Comparison of ENCODE assay signal across 9 cellular contexts in the genomic region with DNA sequence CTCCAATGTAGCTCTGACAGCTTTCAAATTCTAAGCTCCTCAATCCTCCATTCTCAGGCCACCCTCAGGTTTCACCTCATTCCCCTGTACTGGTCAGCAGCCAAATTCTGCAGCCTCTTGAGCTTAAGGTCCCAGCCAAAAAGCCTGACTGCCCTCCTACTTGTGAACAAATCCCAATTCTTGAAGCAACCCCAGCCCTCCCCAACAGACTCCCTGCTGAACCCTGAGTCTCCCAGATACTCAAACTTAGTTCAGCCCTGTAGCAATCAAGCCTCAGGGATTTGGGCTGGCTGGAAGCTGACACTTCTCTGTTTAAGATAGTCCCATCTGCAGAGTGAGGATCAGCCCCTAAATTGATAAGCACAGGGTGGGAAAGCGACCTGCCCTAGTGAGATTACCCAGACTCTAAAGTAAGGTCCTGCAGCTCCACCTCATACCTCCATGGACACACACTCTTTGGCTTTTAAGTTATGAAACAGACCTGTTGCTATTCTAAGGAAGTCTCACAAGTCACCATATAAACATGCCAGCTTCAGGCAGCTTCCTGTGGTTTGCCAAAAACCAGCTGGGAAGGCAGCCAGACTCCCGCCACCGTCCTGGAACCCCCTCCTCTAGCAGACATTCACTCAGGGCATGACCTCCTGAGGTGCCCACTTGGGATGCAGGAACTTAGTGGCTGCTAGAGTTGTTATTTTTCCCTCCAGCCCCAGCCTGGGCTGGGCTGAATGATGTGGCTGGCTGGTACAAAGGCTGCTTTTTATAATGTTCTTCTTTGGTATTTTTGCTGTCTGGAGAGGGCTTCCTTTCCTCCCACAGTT.
DNase-seq lines count a peak whose midpoint lies in the region; ATAC-seq and TF ChIP-seq lines count a peak whose summit lies in the region.
"Had no signal": no experiment of that assay in that cellular context is flagged by ENCODE, and none has a peak within 500 bp of the region (broad histone marks: within the 10 kb centered on the region; RNA-seq: fewer than 3 reads in every experiment).

No MANE protein-coding gene starts in this region.

- no peaks in the 10 kb centered on the region for H3K79me2 ChIP-seq in smooth muscle cell (ENCODE audit: low read depth)

- POLR2A ChIA-PET in activated CD8-positive, alpha-beta T cell treated with anti-CD3 and anti-CD28 coated beads for 36 hours (lab: Charles Lee) = interaction anchor here (1.1 kb wide), 1 partner anchor 8 kb away, joined by 3 read pairs; no protein-coding TSS in a partner anchor
- POLR2A ChIA-PET in CD8-positive, alpha-beta T cell (lab: Charles Lee) = interaction anchor here (0.7 to 1.1 kb wide), 3 partner anchors 9 to 98 kb away, joined by 3 to 4 read pairs (median 3); no protein-coding TSS in a partner anchor

- H3K36me3 ChIP-seq in smooth muscle cell (ENCODE audit: low read depth) = no peaks in the 10 kb centered on the region
- H3K36me3 ChIP-seq in CD8-positive, alpha-beta T cell (ENCODE audit: insufficient read depth, low read length) = no peaks in the 10 kb centered on the region

- TF ChIP-seq CTCF in GM12865 (IDR thresholded peaks at IDR 0.05; ENCODE audit: insufficient read depth, low read depth, low read length, missing control alignments) (no peak), smooth muscle cell (IDR thresholded peaks at IDR 0.05; ENCODE audit: borderline replicate concordance, insufficient read depth, poor library complexity, severe bottlenecking) (no peak)
- no peak for TF ChIP-seq CTCF in activated CD8-positive, alpha-beta T cell treated with anti-CD3 and anti-CD28 coated beads for 36 hours (IDR thresholded peaks at IDR 0.05)
- TF ChIP-seq CTCF in CD8-positive, alpha-beta T cell (IDR thresholded peaks at IDR 0.05) = no peak

- H3K4me3 Mint-ChIP-seq in activated CD8-positive, alpha-beta T cell treated with anti-CD3 and anti-CD28 coated beads for 36 hours = no peak overlapping the region
- H3K4me3 Mint-ChIP-seq in CD8-positive, alpha-beta T cell = no peak overlapping the region
- H3K4me3 Mint-ChIP-seq: memory B cell had no signal

- CTCF ChIA-PET in activated CD8-positive, alpha-beta T cell treated with anti-CD3 and anti-CD28 coated beads for 36 hours (lab: Charles Lee) = interaction anchor here (1.3 to 2.4 kb wide), 2 partner anchors 10 to 43 kb away, joined by 4 to 10 read pairs; no protein-coding TSS in a partner anchor
- CTCF ChIA-PET in CD8-positive, alpha-beta T cell (lab: Charles Lee) = interaction anchor here (0.8 to 1.3 kb wide), 3 partner anchors 9 to 43 kb away, joined by 3 read pairs; no protein-coding TSS in a partner anchor

- ATAC-seq in HG02798 (IDR thresholded peaks at IDR 0.05; ENCODE audit: poor library complexity, unreplicated experiment) = peak; percentile 58
- ATAC-seq in activated CD8-positive, alpha-beta T cell treated with anti-CD3 and anti-CD28 coated beads for 36 hours = peak; percentile 47
- peak; percentile 70 to 85 for ATAC-seq in right cardiac atrium
- no peak for ATAC-seq in HG02870 (IDR thresholded peaks at IDR 0.05; ENCODE audit: unreplicated experiment)
- no peak for ATAC-seq in CD8-positive, alpha-beta T cell

- no peaks in the 10 kb centered on the region for H3K27me3 ChIP-seq in right cardiac atrium (ENCODE audit: control insufficient read depth, insufficient read depth)
- no peaks in the 10 kb centered on the region for H3K27me3 ChIP-seq in smooth muscle cell (ENCODE audit: low read depth)
- no peaks in the 10 kb centered on the region for H3K27me3 ChIP-seq in CD8-positive, alpha-beta T cell (ENCODE audit: insufficient read depth, low read length)

- no peaks in the 10 kb centered on the region for H4K20me1 ChIP-seq in smooth muscle cell (ENCODE audit: low read depth)

- H2AFZ ChIP-seq in smooth muscle cell (ENCODE audit: low read depth) = no peak overlapping the region

- H3K9me3 ChIP-seq in right cardiac atrium (ENCODE audit: control insufficient read depth, low read length) (no peaks in the 10 kb centered on the region), smooth muscle cell (replicated peaks; ENCODE audit: low read depth) (no peaks in the 10 kb centered on the region)
- no peaks in the 10 kb centered on the region for H3K9me3 ChIP-seq in CD8-positive, alpha-beta T cell (ENCODE audit: low read length)

- peak overlapping the region; percentile 7 for H3K9ac ChIP-seq in smooth muscle cell (ENCODE audit: low read depth)

- H3K27me3 Mint-ChIP-seq in activated CD8-positive, alpha-beta T cell treated with anti-CD3 and anti-CD28 coated beads for 36 hours = no peaks in the 10 kb centered on the region
- H3K27me3 Mint-ChIP-seq in CD8-positive, alpha-beta T cell (ENCODE audit: low read depth) = no peaks in the 10 kb centered on the region

- peaks cover 9% of the 10 kb centered on the region for H3F3A ChIP-seq in smooth muscle cell (ENCODE audit: low read depth)

- intact Hi-C loops in activated CD8-positive, alpha-beta T cell treated with anti-CD3 and anti-CD28 coated beads for 36 hours (cut with micrococcal nuclease) = no loop called here
- intact Hi-C loops in right cardiac atrium (cut with DNase I) = no loop called here
- intact Hi-C loops in CD8-positive, alpha-beta T cell (cut with DNase I, micrococcal nuclease) = no loop called here

- H3K4me3 ChIP-seq in GM12865 (ENCODE audit: low read depth, low read length) (no peak overlapping the region), right cardiac atrium (ENCODE audit: low read length) (no peak overlapping the region), smooth muscle cell (no peak overlapping the region)
- H3K4me3 ChIP-seq in CD8-positive, alpha-beta T cell (ENCODE audit: low read depth, low read length) = no peak overlapping the region

- peak; percentile 26 for DNase-seq in GM12865 (ENCODE audit: low read depth)
- DNase-seq in activated CD8-positive, alpha-beta T cell treated with anti-CD3 and anti-CD28 coated beads for 36 hours = no peak
- peak; percentile 41 to 77 (median 60) for DNase-seq in right cardiac atrium
- no peak for DNase-seq in smooth muscle cell (lab: John Stamatoyannopoulos, UW; ENCODE audit: unreplicated experiment)
- DNase-seq in superior temporal gyrus (ENCODE audit: extremely low spot score) = no peak
- DNase-seq in CD8-positive, alpha-beta T cell = no peak

- H3K4me1 ChIP-seq in right cardiac atrium (ENCODE audit: control insufficient read depth, insufficient read depth, low read length) (peaks cover 15% of the 10 kb centered on the region), smooth muscle cell (ENCODE audit: low read depth) (peaks cover 12% of the 10 kb centered on the region)
- H3K4me1 ChIP-seq in CD8-positive, alpha-beta T cell (ENCODE audit: insufficient read depth, low read length) = peaks cover 14% of the 10 kb centered on the region

- no peaks in the 10 kb centered on the region for H3K36me3 Mint-ChIP-seq in activated CD8-positive, alpha-beta T cell treated with anti-CD3 and anti-CD28 coated beads for 36 hours (ENCODE audit: low read depth)
- H3K36me3 Mint-ChIP-seq in CD8-positive, alpha-beta T cell = no peaks in the 10 kb centered on the region
- H3K36me3 Mint-ChIP-seq: memory B cell had no signal

- 6% methylated on average over 3 of the region's 3 CpGs for WGBS in right cardiac atrium
- 8% methylated on average over 3 of the region's 3 CpGs for WGBS in smooth muscle cell (ENCODE audit: low lambda C conversion rate)

- H3K9me3 Mint-ChIP-seq in activated CD8-positive, alpha-beta T cell treated with anti-CD3 and anti-CD28 coated beads for 36 hours = no peaks in the 10 kb centered on the region
- H3K9me3 Mint-ChIP-seq in CD8-positive, alpha-beta T cell = no peaks in the 10 kb centered on the region
- H3K9me3 Mint-ChIP-seq: memory B cell had no signal

- H3K27ac ChIP-seq in right cardiac atrium (ENCODE audit: low read length) = peak overlapping the region; percentile 79
- H3K27ac ChIP-seq in smooth muscle cell (ENCODE audit: low read depth) = peak overlapping the region; percentile 64
- H3K27ac ChIP-seq in CD8-positive, alpha-beta T cell (ENCODE audit: low read depth, low read length) = no peak overlapping the region

- H3K4me2 ChIP-seq in smooth muscle cell = peak overlapping the region; percentile 77

- H3K4me1 Mint-ChIP-seq in activated CD8-positive, alpha-beta T cell treated with anti-CD3 and anti-CD28 coated beads for 36 hours (ENCODE audit: low read depth) = peaks cover 23% of the 10 kb centered on the region
- peaks cover 18% of the 10 kb centered on the region for H3K4me1 Mint-ChIP-seq in CD8-positive, alpha-beta T cell (ENCODE audit: low read depth)

- peak overlapping the region; percentile 7 for H3K27ac Mint-ChIP-seq in activated CD8-positive, alpha-beta T cell treated with anti-CD3 and anti-CD28 coated beads for 36 hours
- no peak overlapping the region for H3K27ac Mint-ChIP-seq in CD8-positive, alpha-beta T cell
- H3K27ac Mint-ChIP-seq: memory B cell had no signal

Comparison
In these comparisons a context has a peak if more than half of its experiments do, and no peak if none do; other contexts are left out.
1. DNase-seq: peak in GM12865 (single experiment) and right cardiac atrium (3 of 3); none in activated CD8-positive, alpha-beta T cell treated with anti-CD3 and anti-CD28 coated beads for 36 hours (single experiment), smooth muscle cell (single experiment), superior temporal gyrus (single experiment) and CD8-positive, alpha-beta T cell (0 of 7).
2. ATAC-seq: peak in HG02798 (single experiment), activated CD8-positive, alpha-beta T cell treated with anti-CD3 and anti-CD28 coated beads for 36 hours (single experiment) and right cardiac atrium (2 of 2); none in HG02870 (single experiment) and CD8-positive, alpha-beta T cell (single experiment).